Comparison of ENCODE assay signal across 8 cellular contexts in genomic region chr2:219498280-219499057, GRCh38. TPM values are rescaled to one million over a fixed set of nuclear protein-coding genes. Genes with fewer than 3 reads are reported as not detected.
DNase-seq lines count a peak whose midpoint lies in the region; ATAC-seq, FAIRE-seq and TF ChIP-seq lines count a peak whose summit lies in the region.

Gene GMPPA, plus strand, starts transcription at chr2:219498891. Its CDS starts 1,085 bp downstream, at chr2:219499976.

- H3K27me3 Mint-ChIP-seq in astrocyte (ENCODE audit: low read depth, unreplicated experiment): peaks cover 26% of the 10 kb centered on the region

- peaks cover 23% of the 10 kb centered on the region for H3K4me1 Mint-ChIP-seq in astrocyte (ENCODE audit: low read depth, unreplicated experiment)

- TF ChIP-seq CTCF in astrocyte (IDR thresholded peaks at IDR 0.05; ENCODE audit: insufficient read depth, low read depth, low read length) (no peak), uterus (IDR thresholded peaks at IDR 0.05) (peak in 2 of 4 experiments; percentile 13 to 24)

- peaks cover 18% of the 10 kb centered on the region for H3K79me2 ChIP-seq in astrocyte (ENCODE audit: insufficient read depth, low read length)

- H3K9me3 ChIP-seq in astrocyte (ENCODE audit: insufficient read depth, low read depth, low read length): no peaks in the 10 kb centered on the region
- no peaks in the 10 kb centered on the region for H3K9me3 ChIP-seq in right cardiac atrium (ENCODE audit: control insufficient read depth, low read length)
- no peaks in the 10 kb centered on the region for H3K9me3 ChIP-seq in uterus

- H4K20me1 ChIP-seq in astrocyte (ENCODE audit: insufficient read depth, low read length): no peaks in the 10 kb centered on the region

- peak within 1 kb of the TSS; percentile 98 for H3K4me2 ChIP-seq in astrocyte (ENCODE audit: low read length)

- H3K27ac ChIP-seq in astrocyte (ENCODE audit: low read depth, low read length) (peak within 1 kb of the TSS; percentile 90), right cardiac atrium (ENCODE audit: low read length) (peak within 1 kb of the TSS; percentile 86), uterus (peak within 1 kb of the TSS; percentile 94 to 95)

- peak within 1 kb of the TSS; percentile 100 for H3K9ac ChIP-seq in astrocyte (ENCODE audit: low read length)

- intact Hi-C loops in right cardiac atrium (cut with DNase I) (no loop called here), uterus (cut with DNase I; ENCODE audit: low total_unique reads) (no loop called here)

- H3K4me3 ChIP-seq in astrocyte (ENCODE audit: insufficient read depth, low read depth, low read length) (peak within 1 kb of the TSS; percentile 92), right cardiac atrium (ENCODE audit: low read length) (peak within 1 kb of the TSS; percentile 87), uterus (peak within 1 kb of the TSS; percentile 52 to 57)

- H3K36me3 Mint-ChIP-seq in astrocyte (ENCODE audit: low read depth, unreplicated experiment): peaks cover 10% of the 10 kb centered on the region

- peak; percentile 91 for DNase-seq in NCI-H2029 (lab: John Stamatoyannopoulos, UW)
- peak; percentile 86 for DNase-seq in T-helper 22 cell (ENCODE audit: low read depth)
- peak; percentile 98 for DNase-seq in astrocyte (ENCODE audit: low read depth)
- DNase-seq in right cardiac atrium: peak; percentile 96 to 97 (median 97)
- peak; percentile 94 for DNase-seq in pulmonary artery endothelial cell (ENCODE audit: low read depth, low spot score)
- peak; percentile 99 for DNase-seq in uterus

- H3K36me3 ChIP-seq in astrocyte (ENCODE audit: insufficient read depth, low read length) (peaks cover 2% of the 10 kb centered on the region), uterus (no peaks in the 10 kb centered on the region)

- ATAC-seq in GM18505 (IDR thresholded peaks at IDR 0.05; ENCODE audit: unreplicated experiment): peak; percentile 89
- peak; percentile 94 for ATAC-seq in HG02973 (IDR thresholded peaks at IDR 0.05; ENCODE audit: unreplicated experiment)
- peak; percentile 91 for ATAC-seq in right cardiac atrium

- H3K4me3 Mint-ChIP-seq in astrocyte (ENCODE audit: unreplicated experiment): peak within 1 kb of the TSS; percentile 98

- H3K27me3 ChIP-seq in astrocyte (ENCODE audit: insufficient read depth, low read length) (peaks cover 15% of the 10 kb centered on the region), right cardiac atrium (ENCODE audit: control insufficient read depth, insufficient read depth) (no peaks in the 10 kb centered on the region), uterus (no peaks in the 10 kb centered on the region)

- H3K27ac Mint-ChIP-seq in astrocyte (ENCODE audit: unreplicated experiment): peak within 1 kb of the TSS; percentile 96

- peak within 1 kb of the TSS; percentile 93 for H2AFZ ChIP-seq in astrocyte (ENCODE audit: low read depth, low read length)

- WGBS in right cardiac atrium: under 1% methylated on average over 49 of the region's 49 CpGs

- FAIRE-seq in astrocyte (lab: Jason Lieb, UNC): peak; percentile 75

- TF ChIP-seq POLR2A in GM18505 (IDR thresholded peaks at IDR 0.05; ENCODE audit: borderline replicate concordance, extremely low read depth, insufficient read depth, insufficient read length) (peak; percentile 89), uterus (IDR thresholded peaks at IDR 0.05) (peak; percentile 74 to 83)

- H3K9me3 Mint-ChIP-seq in astrocyte (ENCODE audit: unreplicated experiment): peaks cover 4% of the 10 kb centered on the region

- H3K4me1 ChIP-seq in astrocyte (ENCODE audit: insufficient read depth, low read length) (peaks cover 39% of the 10 kb centered on the region), right cardiac atrium (ENCODE audit: control insufficient read depth, insufficient read depth, low read length) (no peaks in the 10 kb centered on the region), uterus (peaks cover 0 to 4% of the 10 kb centered on the region in 2 donors)

RNA-seq across cellular contexts. Expression of gene GMPPA, which starts in this region (rescaled TPM):
- 49.5 and 55.3 TPM in 2 replicates for total RNA-seq in astrocyte
- total RNA-seq in right cardiac atrium: 10 to 100 TPM; 22.9 to 27.5 (median 25.4) TPM
- polyA plus RNA-seq in right cardiac atrium: 21.6 TPM
- total RNA-seq in pulmonary artery endothelial cell: 44.5 and 45.1 TPM in 2 replicates
- total RNA-seq in uterus: 10 to 100 TPM; 14.1 to 39.5 (median 27.6) TPM

Comparison
In these comparisons a context has a peak if more than half of its experiments do, and no peak if none do; other contexts are left out.
1. Peak in every context shown above with its lines: DNase-seq, ATAC-seq, H3K4me3 ChIP-seq and H3K27ac ChIP-seq.